Comparison of ENCODE assay signal across 17 cellular contexts in genomic region chr20:24916412-24916811, GRCh38. TPM values are rescaled to one million over a fixed set of nuclear protein-coding genes. Genes with fewer than 3 reads are reported as not detected.
A peak's percentile ranks its signal among the peaks of the same experiment; 100 is the strongest.
DNase-seq lines count a peak whose midpoint lies in the region; ATAC-seq, FAIRE-seq and TF ChIP-seq lines count a peak whose summit lies in the region.
"Had no signal": no experiment of that assay in that cellular context is flagged by ENCODE, and none has a peak within 500 bp of the region (broad histone marks: within the 10 kb centered on the region; RNA-seq: fewer than 3 reads in every experiment).

No MANE protein-coding gene starts in this region.

- FAIRE-seq in GM12891 (lab: Jason Lieb, UNC): no peak
- FAIRE-seq: GM18507, HepG2 had no signal

- TF ChIP-seq POLR2A in GM12891 (IDR thresholded peaks at IDR 0.05; ENCODE audit: low read depth, low read length): no peak

- H3K4me1 Mint-ChIP-seq in activated CD8-positive, alpha-beta T cell treated with anti-CD3 and anti-CD28 coated beads, Interleukin-2, amount 10 ng/mL, durations not matched to agents 7 days and 5 days (ENCODE audit: low read depth): peaks cover 10% of the 10 kb centered on the region
- peaks cover 6% of the 10 kb centered on the region for H3K4me1 Mint-ChIP-seq in activated CD8-positive, alpha-beta T cell treated with anti-CD3 and anti-CD28 coated beads for 36 hours (ENCODE audit: low read depth)
- H3K4me1 Mint-ChIP-seq in activated T-helper 2 cell treated with anti-CD3 and anti-CD28 coated beads, Interferon-gamma antibody, Interleukin-2, Interleukin-4, amounts not matched to agents 10 μg/mL and 5 μg/mL and 100 μg/mL, durations not matched to agents 14 hours and 24 hours and 36 hours (ENCODE audit: low read depth): peaks cover 8% of the 10 kb centered on the region
- H3K4me1 Mint-ChIP-seq: B cell had no signal

- no peak for TF ChIP-seq CTCF in activated CD8-positive, alpha-beta T cell treated with anti-CD3 and anti-CD28 coated beads for 36 hours (IDR thresholded peaks at IDR 0.05)
- no peak for TF ChIP-seq CTCF in GM13976 (IDR thresholded peaks at IDR 0.05; ENCODE audit: borderline replicate concordance, control extremely low read depth, extremely low read depth, insufficient read depth, missing control alignments)

- CTCF ChIA-PET in activated CD8-positive, alpha-beta T cell treated with anti-CD3 and anti-CD28 coated beads, Interleukin-2, amount 10 ng/mL, durations not matched to agents 7 days and 5 days (lab: Charles Lee): interaction anchor here (2.0 to 7.2 kb wide), 3 partner anchors 14 to 979 kb away, joined by 5 to 47 read pairs (median 12); no protein-coding TSS in a partner anchor
- CTCF ChIA-PET in activated CD8-positive, alpha-beta T cell treated with anti-CD3 and anti-CD28 coated beads for 36 hours (lab: Charles Lee): interaction anchor here (2.1 kb wide), 1 partner anchor 15 kb away, joined by 19 read pairs; no protein-coding TSS in a partner anchor

- H3K36me3 Mint-ChIP-seq in activated CD8-positive, alpha-beta T cell treated with anti-CD3 and anti-CD28 coated beads, Interleukin-2, amount 10 ng/mL, durations not matched to agents 7 days and 5 days (ENCODE audit: low read depth): no peaks in the 10 kb centered on the region
- H3K36me3 Mint-ChIP-seq in activated CD8-positive, alpha-beta T cell treated with anti-CD3 and anti-CD28 coated beads for 36 hours (ENCODE audit: low read depth): no peaks in the 10 kb centered on the region
- no peaks in the 10 kb centered on the region for H3K36me3 Mint-ChIP-seq in activated T-helper 2 cell treated with anti-CD3 and anti-CD28 coated beads, Interferon-gamma antibody, Interleukin-2, Interleukin-4, amounts not matched to agents 10 μg/mL and 5 μg/mL and 100 μg/mL, durations not matched to agents 14 hours and 24 hours and 36 hours (ENCODE audit: low read depth)
- H3K36me3 Mint-ChIP-seq: CD8-positive, alpha-beta T cell; IgD-negative memory B cell had no signal

- H3K27ac Mint-ChIP-seq in activated CD8-positive, alpha-beta T cell treated with anti-CD3 and anti-CD28 coated beads, Interleukin-2, amount 10 ng/mL, durations not matched to agents 7 days and 5 days: no peak overlapping the region
- no peak overlapping the region for H3K27ac Mint-ChIP-seq in activated CD8-positive, alpha-beta T cell treated with anti-CD3 and anti-CD28 coated beads for 36 hours
- H3K27ac Mint-ChIP-seq in activated T-helper 2 cell treated with anti-CD3 and anti-CD28 coated beads, Interferon-gamma antibody, Interleukin-2, Interleukin-4, amounts not matched to agents 10 μg/mL and 5 μg/mL and 100 μg/mL, durations not matched to agents 14 hours and 24 hours and 36 hours: no peak overlapping the region
- H3K27ac Mint-ChIP-seq: B cell; CD8-positive, alpha-beta T cell; IgD-negative memory B cell had no signal

- no peak overlapping the region for H3K4me3 Mint-ChIP-seq in activated CD8-positive, alpha-beta T cell treated with anti-CD3 and anti-CD28 coated beads, Interleukin-2, amount 10 ng/mL, durations not matched to agents 7 days and 5 days
- H3K4me3 Mint-ChIP-seq in activated CD8-positive, alpha-beta T cell treated with anti-CD3 and anti-CD28 coated beads for 36 hours: no peak overlapping the region
- H3K4me3 Mint-ChIP-seq in activated T-helper 2 cell treated with anti-CD3 and anti-CD28 coated beads, Interferon-gamma antibody, Interleukin-2, Interleukin-4, amounts not matched to agents 10 μg/mL and 5 μg/mL and 100 μg/mL, durations not matched to agents 14 hours and 24 hours and 36 hours (ENCODE audit: low read depth): no peak overlapping the region
- H3K4me3 Mint-ChIP-seq: B cell; CD8-positive, alpha-beta T cell had no signal

- intact Hi-C loops in activated CD8-positive, alpha-beta T cell treated with anti-CD3 and anti-CD28 coated beads for 36 hours (cut with micrococcal nuclease): loop anchor here (10.0 kb wide), 1 partner anchor 58 kb away; no protein-coding TSS in a partner anchor
- intact Hi-C loops in activated T-helper 2 cell treated with anti-CD3 and anti-CD28 coated beads, Interferon-gamma antibody, Interleukin-2, Interleukin-4, amounts not matched to agents 10 μg/mL and 5 μg/mL and 100 μg/mL, durations not matched to agents 14 hours and 24 hours and 36 hours (cut with micrococcal nuclease): no loop called here
- intact Hi-C loops in posterior vena cava (cut with DNase I): loop anchor here (10.0 kb wide), 2 partner anchors 412 to 752 kb away; no protein-coding TSS in a partner anchor

- DNase-seq in activated CD8-positive, alpha-beta T cell treated with anti-CD3 and anti-CD28 coated beads, Interleukin-2, amount 10 ng/mL, durations not matched to agents 7 days and 5 days: peak; percentile 14
- DNase-seq in activated CD8-positive, alpha-beta T cell treated with anti-CD3 and anti-CD28 coated beads for 36 hours: no peak
- peak; percentile 21 for DNase-seq in GM13976 (ENCODE audit: low spot score)
- peak; percentile 4 for DNase-seq in activated T-helper 2 cell treated with anti-CD3 and anti-CD28 coated beads, Interferon-gamma antibody, Interleukin-2, Interleukin-4, amounts not matched to agents 10 μg/mL and 5 μg/mL and 100 μg/mL, durations not matched to agents 14 hours and 24 hours and 36 hours (ENCODE audit: low spot score)
- DNase-seq in posterior vena cava (ENCODE audit: low spot score): peak; percentile 31
- DNase-seq in GM12891 (ENCODE audit: insufficient read length, low spot score): no peak
- DNase-seq: 8988T, Calu3, DMS79 treated with DMSO at 0.1 percent for 48 hours, GF-D8, GM23248 had no signal

- H3K27me3 Mint-ChIP-seq in activated CD8-positive, alpha-beta T cell treated with anti-CD3 and anti-CD28 coated beads, Interleukin-2, amount 10 ng/mL, durations not matched to agents 7 days and 5 days (ENCODE audit: low read depth): no peaks in the 10 kb centered on the region
- peaks cover 2% of the 10 kb centered on the region for H3K27me3 Mint-ChIP-seq in activated CD8-positive, alpha-beta T cell treated with anti-CD3 and anti-CD28 coated beads for 36 hours
- peaks cover 6% of the 10 kb centered on the region for H3K27me3 Mint-ChIP-seq in activated T-helper 2 cell treated with anti-CD3 and anti-CD28 coated beads, Interferon-gamma antibody, Interleukin-2, Interleukin-4, amounts not matched to agents 10 μg/mL and 5 μg/mL and 100 μg/mL, durations not matched to agents 14 hours and 24 hours and 36 hours (ENCODE audit: low read depth)

- ATAC-seq in activated CD8-positive, alpha-beta T cell treated with anti-CD3 and anti-CD28 coated beads, Interleukin-2, amount 10 ng/mL, durations not matched to agents 7 days and 5 days: no peak
- ATAC-seq in activated CD8-positive, alpha-beta T cell treated with anti-CD3 and anti-CD28 coated beads for 36 hours: no peak
- no peak for ATAC-seq in GM18502 (IDR thresholded peaks at IDR 0.05; ENCODE audit: poor library complexity, unreplicated experiment)
- ATAC-seq: CD8-positive, alpha-beta T cell; HepG2 had no signal

- POLR2A ChIA-PET in activated CD8-positive, alpha-beta T cell treated with anti-CD3 and anti-CD28 coated beads, Interleukin-2, amount 10 ng/mL, durations not matched to agents 7 days and 5 days (lab: Charles Lee): no interaction called here
- POLR2A ChIA-PET in activated CD8-positive, alpha-beta T cell treated with anti-CD3 and anti-CD28 coated beads for 36 hours (lab: Charles Lee): no interaction called here

- in situ Hi-C loops in GM13976 (cut with MboI; ENCODE audit: low sequenced_read_pairs, unreplicated experiment): loop anchor here (25.0 kb wide), 1 partner anchor 129 kb away; no protein-coding TSS in a partner anchor

- no peaks in the 10 kb centered on the region for H3K9me3 Mint-ChIP-seq in activated CD8-positive, alpha-beta T cell treated with anti-CD3 and anti-CD28 coated beads, Interleukin-2, amount 10 ng/mL, durations not matched to agents 7 days and 5 days (ENCODE audit: insufficient read depth)
- peaks cover 2% of the 10 kb centered on the region for H3K9me3 Mint-ChIP-seq in activated CD8-positive, alpha-beta T cell treated with anti-CD3 and anti-CD28 coated beads for 36 hours
- H3K9me3 Mint-ChIP-seq in activated T-helper 2 cell treated with anti-CD3 and anti-CD28 coated beads, Interferon-gamma antibody, Interleukin-2, Interleukin-4, amounts not matched to agents 10 μg/mL and 5 μg/mL and 100 μg/mL, durations not matched to agents 14 hours and 24 hours and 36 hours: no peaks in the 10 kb centered on the region
- H3K9me3 Mint-ChIP-seq: CD8-positive, alpha-beta T cell had no signal

TF ChIP-seq in GM12891, 5 proteins besides CTCF, POLR2A, EP300 and RAD21:
- no peak for TF ChIP-seq TAF1 (IDR thresholded peaks at IDR 0.05; ENCODE audit: low read depth, low read length)
- no peak for TF ChIP-seq POLR2AphosphoS5 (IDR thresholded peaks at IDR 0.05; ENCODE audit: low read depth, low read length)
- TF ChIP-seq PAX5 (IDR thresholded peaks at IDR 0.05; ENCODE audit: insufficient read depth, low read length, severe bottlenecking): no peak
- no peak for TF ChIP-seq SPI1 (IDR thresholded peaks at IDR 0.05; ENCODE audit: low read depth, low read length)
- TF ChIP-seq POU2F2 (IDR thresholded peaks at IDR 0.05; ENCODE audit: low read depth, low read length): no peak

RNA-seq across cellular contexts. Expression of gene CST7, which starts 32.7 kb away (rescaled TPM):
- total RNA-seq in activated CD8-positive, alpha-beta T cell treated with anti-CD3 and anti-CD28 coated beads, Interleukin-2, amount 10 ng/mL, durations not matched to agents 7 days and 5 days: 10 to 100 TPM; 43.9 to 47.5 TPM
- 10 to 100 TPM; 48.5 to 49.3 TPM for total RNA-seq in activated CD8-positive, alpha-beta T cell treated with anti-CD3 and anti-CD28 coated beads for 36 hours
- 115 and 121 TPM in 2 replicates for total RNA-seq in activated T-helper 2 cell treated with anti-CD3 and anti-CD28 coated beads, Interferon-gamma antibody, Interleukin-2, Interleukin-4, amounts not matched to agents 10 μg/mL and 5 μg/mL and 100 μg/mL, durations not matched to agents 14 hours and 24 hours and 36 hours
- 1 to 10 TPM; 2.5 to 3.4 TPM for total RNA-seq in posterior vena cava
- polyA plus RNA-seq in GM12891 (2012; ENCODE audit: low read depth, missing spikeins): not detected
- total RNA-seq: Calu3, GM23248, HepG2 had no signal
- polyA plus RNA-seq: GM23248, HepG2 had no signal

Comparison
In these comparisons a context has a peak if more than half of its experiments do, and no peak if none do; other contexts are left out.
1. DNase-seq: peak in activated CD8-positive, alpha-beta T cell treated with anti-CD3 and anti-CD28 coated beads, Interleukin-2, amount 10 ng/mL, durations not matched to agents 7 days and 5 days (single experiment), GM13976 (single experiment), activated T-helper 2 cell treated with anti-CD3 and anti-CD28 coated beads, Interferon-gamma antibody, Interleukin-2, Interleukin-4, amounts not matched to agents 10 μg/mL and 5 μg/mL and 100 μg/mL, durations not matched to agents 14 hours and 24 hours and 36 hours (single experiment) and posterior vena cava (single experiment); none in activated CD8-positive, alpha-beta T cell treated with anti-CD3 and anti-CD28 coated beads for 36 hours (single experiment) and GM12891 (single experiment).
2. RNA of gene CST7, which starts 32.7 kb away (total RNA-seq): 115 to 121 TPM in activated T-helper 2 cell treated with anti-CD3 and anti-CD28 coated beads, Interferon-gamma antibody, Interleukin-2, Interleukin-4, amounts not matched to agents 10 μg/mL and 5 μg/mL and 100 μg/mL, durations not matched to agents 14 hours and 24 hours and 36 hours, 48.5 to 49.3 TPM in activated CD8-positive, alpha-beta T cell treated with anti-CD3 and anti-CD28 coated beads for 36 hours and 43.9 to 47.5 TPM in activated CD8-positive, alpha-beta T cell treated with anti-CD3 and anti-CD28 coated beads, Interleukin-2, amount 10 ng/mL, durations not matched to agents 7 days and 5 days; 2.5 to 3.4 TPM in posterior vena cava; every median in the first group is over 10 times any median in the second.